Comparison of ENCODE assay signal across 26 cellular contexts in the genomic region with DNA sequence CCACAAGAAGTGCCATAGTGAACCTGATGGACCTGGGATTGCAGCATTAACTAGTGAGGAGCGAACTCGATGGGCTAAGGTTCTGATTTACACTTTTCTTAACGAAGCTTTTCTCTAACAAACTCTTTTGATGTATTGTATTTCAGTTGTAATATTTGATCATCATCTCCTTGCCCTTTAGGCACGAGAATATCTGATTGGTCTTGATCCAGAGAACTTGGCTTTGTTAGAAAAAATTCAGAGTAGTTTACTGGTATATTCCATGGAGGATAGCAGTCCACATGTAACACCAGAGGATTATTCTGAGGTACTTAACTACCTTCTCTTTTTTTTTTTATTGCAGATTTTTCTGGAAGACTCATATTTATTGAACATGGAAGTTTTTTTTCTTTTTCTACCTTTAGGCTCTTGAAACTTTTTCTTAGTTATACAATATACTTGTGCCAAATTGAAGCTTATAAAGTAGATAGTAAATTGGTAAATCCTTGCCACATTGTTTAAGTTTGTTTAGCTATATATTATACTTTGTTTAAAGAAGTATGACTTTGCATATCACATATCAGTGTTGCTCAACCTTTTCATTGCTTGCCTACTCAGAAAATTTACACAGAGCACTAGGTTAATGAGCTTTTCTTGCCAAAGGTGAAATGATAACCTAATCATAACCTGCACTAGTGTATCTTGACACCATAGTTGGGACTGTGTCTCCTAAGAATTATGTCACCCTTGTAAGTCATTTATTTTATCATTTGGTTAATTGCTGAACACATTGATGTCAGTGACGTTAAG. TPM values are rescaled to one million over a fixed set of nuclear protein-coding genes. Genes with fewer than 3 reads are reported as not detected.
DNase-seq lines count a peak whose midpoint lies in the region; TF ChIP-seq lines count a peak whose summit lies in the region.
"Had no signal": no experiment of that assay in that cellular context is flagged by ENCODE, and none has a peak within 500 bp of the region (broad histone marks: within the 10 kb centered on the region; RNA-seq: fewer than 3 reads in every experiment).

No MANE protein-coding gene starts in this region.

- H3K27ac ChIP-seq in 22Rv1 (peak overlapping the region; percentile 62), VCaP (peak overlapping the region; percentile 48), dorsolateral prefrontal cortex (no peak overlapping the region), ovary (no peak overlapping the region)
- H3K27ac ChIP-seq: A549, SJCRH30 had no signal

- TF ChIP-seq CTCF in 22Rv1 (IDR thresholded peaks at IDR 0.05) (no peak), LNCaP clone FGC (IDR thresholded peaks at IDR 0.05; ENCODE audit: control insufficient read depth, extremely low read depth, insufficient read depth) (no peak), VCaP (conservative IDR thresholded peaks at IDR 0.05) (no peak), dorsolateral prefrontal cortex (IDR thresholded peaks at IDR 0.05 in 54 of 56, conservative IDR thresholded peaks at IDR 0.05 in 2 of 56; ENCODE audit: low read depth in 1 of 56, partially characterized antibody in 56 of 56) (no peak), ovary (IDR thresholded peaks at IDR 0.05) (no peak)

- intact Hi-C loops in dorsolateral prefrontal cortex (cut with DNase I) (no loop called here), ovary (cut with DNase I) (no loop called here)

- no peak for TF ChIP-seq POLR2A in ovary (IDR thresholded peaks at IDR 0.05)

- H3K4me1 ChIP-seq in ovary (ENCODE audit: insufficient read depth), result no peaks in the 10 kb centered on the region
- H3K4me1 ChIP-seq: HAP-1, SJCRH30 had no signal

- peak; percentile 80 for DNase-seq in LNCaP clone FGC (ENCODE audit: low read depth)
- peak; percentile 13 for DNase-seq in fibroblast of peridontal ligament (ENCODE audit: extremely low read depth)
- no peak for DNase-seq in dorsolateral prefrontal cortex
- no peak for DNase-seq in NK-92 treated with Interleukin-12 subunit alpha and Interleukin-12 subunit beta, amount 100 ng/mL, for 24 hours (lab: John Stamatoyannopoulos, UW)
- DNase-seq in ovary, result no peak
- DNase-seq in nucleus accumbens (lab: John Stamatoyannopoulos, UW), result no peak
- DNase-seq: C1 segment of cervical spinal cord; CD4-positive, alpha-beta memory T cell; COR-L47; DMS53; HFFc6; KG1; MM.1S; NCI-H1048; NCI-H1417 treated with DMSO at 0.1 percent for 48 hours; NCI-H1694 treated with DMSO at 0.1 percent for 48 hours; NCI-H2171 treated with DMSO at 0.1 percent for 48 hours; NCI-H446; NCI-H524 treated with DMSO at 0.1 percent for 48 hours; NCI-H82; SJCRH30 had no signal

- WGBS in ovary, 3 donors, result 78 to 89% (median 81%) methylated on average over 5 of the region's 5 CpGs

- no peaks in the 10 kb centered on the region for H3K27me3 ChIP-seq in dorsolateral prefrontal cortex
- H3K27me3 ChIP-seq in ovary, result no peaks in the 10 kb centered on the region
- H3K27me3 ChIP-seq: SJCRH30 had no signal

- H3K9me3 ChIP-seq in ovary, result no peaks in the 10 kb centered on the region
- H3K9me3 ChIP-seq: A549, HAP-1, SJCRH30 had no signal

- no peak for TF ChIP-seq EP300 in ovary (IDR thresholded peaks at IDR 0.05)

- H3K4me3 ChIP-seq in LNCaP clone FGC (ENCODE audit: low read depth, low read length) (no peak overlapping the region), dorsolateral prefrontal cortex (no peak overlapping the region), ovary (no peak overlapping the region)
- H3K4me3 ChIP-seq: A549, GM23338, HAP-1, SJCRH30 had no signal

- no peaks in the 10 kb centered on the region for H3K36me3 ChIP-seq in ovary
- H3K36me3 ChIP-seq: HAP-1, SJCRH30 had no signal

RNA-seq across cellular contexts. Expression of gene CROT, which starts 30.4 kb away (rescaled TPM):
- total RNA-seq in dorsolateral prefrontal cortex, result 10 to 100 TPM in 111 of 120 experiments, 1 to 10 TPM in 9; 7.7 to 20.4 (median 13.5) TPM
- total RNA-seq in ovary, result 10 to 100 TPM; 11.8 to 20.3 (median 16.1) TPM
- polyA plus RNA-seq in ovary, result 10 to 100 TPM in 1 of 2 donors, 1 to 10 TPM in 1; 8.0 to 21.8 TPM

Comparison
In these comparisons a context has a peak if more than half of its experiments do, and no peak if none do; other contexts are left out.
1. H3K27ac ChIP-seq: peak in 22Rv1 (single experiment) and VCaP (single experiment); none in dorsolateral prefrontal cortex (0 of 59) and ovary (0 of 2).
2. DNase-seq: peak in LNCaP clone FGC (single experiment) and fibroblast of peridontal ligament (single experiment); none in dorsolateral prefrontal cortex (0 of 10), NK-92 treated with Interleukin-12 subunit alpha and Interleukin-12 subunit beta, amount 100 ng/mL, for 24 hours (single experiment), ovary (0 of 5) and nucleus accumbens (0 of 56).